1 cellular context compared by ENCODE assay signal in the genomic region with DNA sequence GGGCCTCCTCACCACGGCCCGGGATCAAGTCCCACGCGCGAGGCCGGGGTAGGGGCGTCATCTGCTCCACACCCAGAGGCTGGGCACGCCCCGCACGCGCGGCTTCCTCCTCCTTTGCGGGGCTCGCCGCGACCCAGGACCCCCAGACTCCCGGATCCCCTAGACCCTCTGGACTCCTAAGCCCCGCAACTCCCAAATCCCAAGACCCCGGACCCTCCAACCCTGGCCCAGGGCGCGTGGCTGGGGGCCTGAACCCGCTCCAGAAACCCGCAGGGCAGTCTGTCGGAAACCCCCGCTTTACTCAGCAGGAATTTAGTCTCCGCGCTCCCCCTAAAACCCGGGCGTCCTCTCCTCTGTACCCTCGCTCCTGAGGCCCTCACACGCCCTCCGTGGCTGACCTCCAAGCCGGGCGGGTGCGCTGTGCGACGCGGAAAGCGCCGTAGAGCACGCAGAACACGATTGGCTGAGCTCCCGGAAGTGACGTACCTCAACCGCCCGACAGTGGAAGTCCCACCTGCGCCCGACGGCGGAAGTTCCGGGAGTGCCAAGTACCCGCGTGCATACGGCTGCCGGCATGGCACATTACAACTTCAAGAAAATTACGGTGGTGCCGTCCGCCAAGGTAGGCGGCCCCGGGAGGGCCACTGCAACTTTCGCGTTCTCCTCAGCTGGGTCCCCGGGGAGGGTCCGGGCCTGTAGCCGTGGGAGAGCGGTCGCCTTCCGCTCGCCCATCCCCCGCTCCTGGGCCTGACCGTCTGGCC.
TF ChIP-seq lines count a peak whose summit lies in the region.

A gene (plus strand): TSS at position 529 of the 761 bp plus-strand sequence. CDS start 46 bp downstream, at position 575.

TF ChIP-seq in A549, 52 proteins besides CTCF, POLR2A, EP300 and RAD21 (continued from another document):
- TF ChIP-seq, protein P1, sequence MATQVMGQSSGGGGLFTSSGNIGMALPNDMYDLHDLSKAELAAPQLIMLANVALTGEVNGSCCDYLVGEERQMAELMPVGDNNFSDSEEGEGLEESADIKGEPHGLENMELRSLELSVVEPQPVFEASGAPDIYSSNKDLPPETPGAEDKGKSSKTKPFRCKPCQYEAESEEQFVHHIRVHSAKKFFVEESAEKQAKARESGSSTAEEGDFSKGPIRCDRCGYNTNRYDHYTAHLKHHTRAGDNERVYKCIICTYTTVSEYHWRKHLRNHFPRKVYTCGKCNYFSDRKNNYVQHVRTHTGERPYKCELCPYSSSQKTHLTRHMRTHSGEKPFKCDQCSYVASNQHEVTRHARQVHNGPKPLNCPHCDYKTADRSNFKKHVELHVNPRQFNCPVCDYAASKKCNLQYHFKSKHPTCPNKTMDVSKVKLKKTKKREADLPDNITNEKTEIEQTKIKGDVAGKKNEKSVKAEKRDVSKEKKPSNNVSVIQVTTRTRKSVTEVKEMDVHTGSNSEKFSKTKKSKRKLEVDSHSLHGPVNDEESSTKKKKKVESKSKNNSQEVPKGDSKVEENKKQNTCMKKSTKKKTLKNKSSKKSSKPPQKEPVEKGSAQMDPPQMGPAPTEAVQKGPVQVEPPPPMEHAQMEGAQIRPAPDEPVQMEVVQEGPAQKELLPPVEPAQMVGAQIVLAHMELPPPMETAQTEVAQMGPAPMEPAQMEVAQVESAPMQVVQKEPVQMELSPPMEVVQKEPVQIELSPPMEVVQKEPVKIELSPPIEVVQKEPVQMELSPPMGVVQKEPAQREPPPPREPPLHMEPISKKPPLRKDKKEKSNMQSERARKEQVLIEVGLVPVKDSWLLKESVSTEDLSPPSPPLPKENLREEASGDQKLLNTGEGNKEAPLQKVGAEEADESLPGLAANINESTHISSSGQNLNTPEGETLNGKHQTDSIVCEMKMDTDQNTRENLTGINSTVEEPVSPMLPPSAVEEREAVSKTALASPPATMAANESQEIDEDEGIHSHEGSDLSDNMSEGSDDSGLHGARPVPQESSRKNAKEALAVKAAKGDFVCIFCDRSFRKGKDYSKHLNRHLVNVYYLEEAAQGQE (IDR thresholded peaks at IDR 0.05): no peak
- TF ChIP-seq TP53 (CRISPR knock-in tag; IDR thresholded peaks at IDR 0.05) (0 out of 2 replicates have a peak, but pooled peaks have one; percentile 29), ESRRA (IDR thresholded peaks at IDR 0.05; ENCODE audit: borderline replicate concordance, low read length) (peak; percentile 52; the same call in 1 of the 2 replicates), ZFP36 (IDR thresholded peaks at IDR 0.05; ENCODE audit: borderline replicate concordance, partially characterized antibody) (no peak), NPAS2 (CRISPR knock-in tag; IDR thresholded peaks at IDR 0.05; ENCODE audit: borderline replicate concordance) (no peak), MYC (IDR thresholded peaks at IDR 0.05; ENCODE audit: borderline replicate concordance, low read length) (peak; percentile 79), JUN (IDR thresholded peaks at IDR 0.05) (peak; percentile 76 to 88; a peak in 4 of 5 replicates), RCOR1 (IDR thresholded peaks at IDR 0.05; ENCODE audit: low read depth, low read length) (no peak), SMC3 (IDR thresholded peaks at IDR 0.05) (peak; percentile 9; the same call in 1 of the 3 replicates), CHD2 (IDR thresholded peaks at IDR 0.05; ENCODE audit: low read length, partially characterized antibody) (peak; percentile 62), RFX5 (IDR thresholded peaks at IDR 0.05) (no peak; the same call in 1 of the 2 replicates), PHF8 (IDR thresholded peaks at IDR 0.05; ENCODE audit: borderline replicate concordance, low read depth) (peak; percentile 91), MAFK (IDR thresholded peaks at IDR 0.05; ENCODE audit: partially characterized antibody) (no peak), CBX8 (IDR thresholded peaks at IDR 0.05) (no peak), CEBPB (IDR thresholded peaks at IDR 0.05) (no peak), CBX2 (IDR thresholded peaks at IDR 0.05; ENCODE audit: borderline replicate concordance, low read depth) (no peak)
- TF ChIP-seq, protein P2, sequence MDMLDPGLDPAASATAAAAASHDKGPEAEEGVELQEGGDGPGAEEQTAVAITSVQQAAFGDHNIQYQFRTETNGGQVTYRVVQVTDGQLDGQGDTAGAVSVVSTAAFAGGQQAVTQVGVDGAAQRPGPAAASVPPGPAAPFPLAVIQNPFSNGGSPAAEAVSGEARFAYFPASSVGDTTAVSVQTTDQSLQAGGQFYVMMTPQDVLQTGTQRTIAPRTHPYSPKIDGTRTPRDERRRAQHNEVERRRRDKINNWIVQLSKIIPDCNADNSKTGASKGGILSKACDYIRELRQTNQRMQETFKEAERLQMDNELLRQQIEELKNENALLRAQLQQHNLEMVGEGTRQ (IDR thresholded peaks at IDR 0.05): no peak
- TF ChIP-seq, protein P3, sequence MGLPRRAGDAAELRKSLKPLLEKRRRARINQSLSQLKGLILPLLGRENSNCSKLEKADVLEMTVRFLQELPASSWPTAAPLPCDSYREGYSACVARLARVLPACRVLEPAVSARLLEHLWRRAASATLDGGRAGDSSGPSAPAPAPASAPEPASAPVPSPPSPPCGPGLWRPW (IDR thresholded peaks at IDR 0.05): no peak
- TF ChIP-seq, protein P4, sequence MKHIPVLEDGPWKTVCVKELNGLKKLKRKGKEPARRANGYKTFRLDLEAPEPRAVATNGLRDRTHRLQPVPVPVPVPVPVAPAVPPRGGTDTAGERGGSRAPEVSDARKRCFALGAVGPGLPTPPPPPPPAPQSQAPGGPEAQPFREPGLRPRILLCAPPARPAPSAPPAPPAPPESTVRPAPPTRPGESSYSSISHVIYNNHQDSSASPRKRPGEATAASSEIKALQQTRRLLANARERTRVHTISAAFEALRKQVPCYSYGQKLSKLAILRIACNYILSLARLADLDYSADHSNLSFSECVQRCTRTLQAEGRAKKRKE (CRISPR knock-in tag; IDR thresholded peaks at IDR 0.05; ENCODE audit: low read depth): peak; percentile 64; the same call in 1 of the 2 replicates
